ENCODE assay signal across 20 cellular contexts in genomic region chr1:212478467-212479025, GRCh38.
"Had no signal": no experiment of that assay in that cellular context is flagged by ENCODE, and none has a peak within 500 bp of the region (broad histone marks: within the 10 kb centered on the region; RNA-seq: fewer than 3 reads in every experiment).

No MANE protein-coding gene starts in this region.

- H3K27me3 ChIP-seq: dorsolateral prefrontal cortex, gastroesophageal sphincter, heart left ventricle, right lobe of liver, uterus had no signal

- DNase-seq: activated CD8-positive, alpha-beta T cell treated with anti-CD3 and anti-CD28 coated beads for 36 hours; activated effector memory CD4-positive, alpha-beta T cell treated with anti-CD3 and anti-CD28 coated beads, Interleukin-2, amount 50 U/mL, for 16 hours; activated naive CD4-positive, alpha-beta T cell treated with anti-CD3 and anti-CD28 coated beads, Interleukin-2, amount 50 U/mL, for 16 hours; activated T-cell treated with anti-CD3 and anti-CD28 coated beads, Interleukin-2, amount 50 U/mL, for 1 hour; adrenal gland; endodermal cell; erythroblast; heart left ventricle; left ventricle myocardium superior; naive B cell; right lobe of liver; stimulated activated naive CD4-positive, alpha-beta T cell; uterus had no signal

- H3K36me3 Mint-ChIP-seq: memory B cell, naive B cell had no signal

- H3K4me3 Mint-ChIP-seq: activated CD4-positive, alpha-beta T cell treated with anti-CD3 and anti-CD28 coated beads, Interleukin-2, amount 10 ng/mL, durations not matched to agents 24 days and 14 days; activated CD8-positive, alpha-beta T cell treated with anti-CD3 and anti-CD28 coated beads for 36 hours; endodermal cell; memory B cell; naive B cell; T-helper 1 cell treated with Interleukin-12 subunit alpha and Interleukin-12 subunit beta and Interleukin-4 antibody, amounts not matched to agents 30 μg/mL and 1 μg/mL, for 36 hours had no signal

- H3K9me3 ChIP-seq: adrenal gland, gastroesophageal sphincter, heart left ventricle, right lobe of liver, uterus had no signal

- H3K27ac Mint-ChIP-seq: activated CD4-positive, alpha-beta T cell treated with anti-CD3 and anti-CD28 coated beads, Interleukin-2, amount 10 ng/mL, durations not matched to agents 24 days and 14 days; activated CD8-positive, alpha-beta T cell treated with anti-CD3 and anti-CD28 coated beads for 36 hours; endodermal cell; memory B cell; naive B cell; T-helper 1 cell treated with Interleukin-12 subunit alpha and Interleukin-12 subunit beta and Interleukin-4 antibody, amounts not matched to agents 30 μg/mL and 1 μg/mL, for 36 hours had no signal

- H3K4me1 ChIP-seq: parathyroid adenoma, right lobe of liver, uterus had no signal

- H3K9ac ChIP-seq: parathyroid adenoma had no signal

- H3K9me3 Mint-ChIP-seq: activated CD4-positive, alpha-beta T cell treated with anti-CD3 and anti-CD28 coated beads, Interleukin-2, amount 10 ng/mL, durations not matched to agents 24 days and 14 days; activated CD8-positive, alpha-beta T cell treated with anti-CD3 and anti-CD28 coated beads for 36 hours; endodermal cell; memory B cell; naive B cell; T-helper 1 cell treated with Interleukin-12 subunit alpha and Interleukin-12 subunit beta and Interleukin-4 antibody, amounts not matched to agents 30 μg/mL and 1 μg/mL, for 36 hours had no signal

- H3K4me2 ChIP-seq: smooth muscle cell had no signal

- H3K27ac ChIP-seq: adrenal gland, gastroesophageal sphincter, heart left ventricle, parathyroid adenoma, right lobe of liver, uterus had no signal

- H3K36me3 ChIP-seq: adrenal gland, gastroesophageal sphincter, heart left ventricle, right lobe of liver, uterus had no signal

- ATAC-seq: activated CD8-positive, alpha-beta T cell treated with anti-CD3 and anti-CD28 coated beads for 36 hours; gastroesophageal sphincter; heart left ventricle; right lobe of liver had no signal

- H3K79me2 ChIP-seq: parathyroid adenoma had no signal

- H2AFZ ChIP-seq: parathyroid adenoma had no signal

- H3K4me3 ChIP-seq: adrenal gland, dorsolateral prefrontal cortex, gastroesophageal sphincter, heart left ventricle, right lobe of liver, smooth muscle cell, uterus had no signal
